In the genomic region with DNA sequence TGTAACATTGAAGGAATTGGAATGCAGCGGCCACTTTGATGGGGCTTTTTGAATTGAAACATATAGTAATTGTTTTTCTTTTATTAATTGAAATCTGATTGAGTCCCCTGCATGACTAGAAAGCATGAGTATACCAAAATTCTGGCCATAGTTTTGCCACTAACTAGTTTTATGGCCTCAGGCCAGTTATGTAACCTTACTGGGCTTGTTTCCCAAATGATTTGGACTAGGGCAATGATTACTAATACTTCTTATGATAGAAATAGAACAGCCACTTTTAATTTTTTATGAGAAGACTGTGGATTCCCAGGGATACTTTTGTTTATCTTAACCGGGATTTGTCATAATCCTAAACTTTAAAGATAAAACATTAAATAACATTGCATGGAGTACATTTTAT, we compare ENCODE assay signal across 7 cellular contexts.
DNase-seq lines count a peak whose midpoint lies in the region; ATAC-seq, FAIRE-seq and TF ChIP-seq lines count a peak whose summit lies in the region.
"Not testable (repeated sequence)": the region's sequence is repeated elsewhere in the genome, so short reads cannot be mapped to it uniquely, and the experiment has no call there.

No MANE protein-coding gene starts in this region.

- 37% methylated on average over 2 of the region's 2 CpGs for whole genome bisulfite sequencing in A549 (ENCODE audit: missing lambda C conversion rate)

- DNase-seq in A549 (ENCODE audit: low read depth in 1 of 2, low spot score in 1 of 2); kidney: not testable (repeated sequence)
- DNase-seq in GM04503 (ENCODE audit: low read depth) (peak; percentile 5), MG63 (peak; percentile 30), fibroblast of pulmonary artery (ENCODE audit: low read depth) (peak; percentile 10)

- not testable (repeated sequence) for TF ChIP-seq POLR2A in A549 (IDR thresholded peaks at IDR 0.05; ENCODE audit: low read length)

- CTCF ChIA-PET in A549 (lab: Yijun Ruan, JAX), result not testable (repeated sequence)

- H3K27me3 ChIP-seq in MG63, result not testable (repeated sequence)

- not testable (repeated sequence) for ATAC-seq in A549

- TF ChIP-seq CTCF in A549 (IDR thresholded peaks at IDR 0.05); fibroblast of pulmonary artery (IDR thresholded peaks at IDR 0.05; ENCODE audit: low read length, missing control alignments); kidney (IDR thresholded peaks at IDR 0.05; ENCODE audit: borderline replicate concordance, extremely low read depth, insufficient read depth): not testable (repeated sequence)

- intact Hi-C loops in kidney (cut with DNase I), result not testable (repeated sequence)

- not testable (repeated sequence) for H3K4me1 ChIP-seq in A549; kidney (ENCODE audit: control insufficient read depth in 1 of 2, insufficient read depth in 1 of 2, low read depth in 1 of 2, low read length in 2 of 2)

- POLR2A ChIA-PET in A549 (lab: Yijun Ruan, JAX), result not testable (repeated sequence)

- H3K4me2 ChIP-seq in A549, result not testable (repeated sequence)

- H3K9me3 ChIP-seq in A549; MG63; kidney (ENCODE audit: control insufficient read depth in 1 of 2, low read length in 2 of 2): not testable (repeated sequence)

- FAIRE-seq in A549 (lab: Jason Lieb, UNC) (peak; percentile 96), TTC549 (lab: Jason Lieb, UNC) (peak; percentile 69), colon (lab: Jason Lieb, UNC) (peak; percentile 95), kidney (lab: Jason Lieb, UNC) (peak; percentile 93)

- not testable (repeated sequence) for H3K27ac ChIP-seq in A549; kidney (ENCODE audit: low read depth in 2 of 2, low read length in 2 of 2)

- TF ChIP-seq EP300 in A549 (IDR thresholded peaks at IDR 0.05), result not testable (repeated sequence)

- not testable (repeated sequence) for H3K9ac ChIP-seq in kidney (ENCODE audit: low read length in 2 of 2)

- H3K4me3 ChIP-seq in A549; MG63; fibroblast of pulmonary artery (replicated peaks; ENCODE audit: low read depth, low read length); kidney (ENCODE audit: low read length in 2 of 2): not testable (repeated sequence)

- H3K36me3 ChIP-seq in MG63; kidney (ENCODE audit: control insufficient read depth in 1 of 2, insufficient read depth in 2 of 2, low read length in 2 of 2): not testable (repeated sequence)

- TF ChIP-seq RAD21 in A549 (conservative IDR thresholded peaks at IDR 0.05 in 1 of 2, IDR thresholded peaks at IDR 0.05 in 1 of 2), result not testable (repeated sequence)
